In genomic region chr9:98726735-98727134, GRCh38 we compare ENCODE assay signal across 10 cellular contexts. TPM values are rescaled to one million over a fixed set of nuclear protein-coding genes. Genes with fewer than 3 reads are reported as not detected.
DNase-seq lines count a peak whose midpoint lies in the region; ATAC-seq and TF ChIP-seq lines count a peak whose summit lies in the region.
"Had no signal": no experiment of that assay in that cellular context is flagged by ENCODE, and none has a peak within 500 bp of the region (broad histone marks: within the 10 kb centered on the region; RNA-seq: fewer than 3 reads in every experiment).

No MANE protein-coding gene starts in this region.

- no peak overlapping the region for H2BK120ac ChIP-seq in trophoblast cell (ENCODE audit: insufficient read depth, low read length, poor library complexity)

- H3K4me1 Mint-ChIP-seq in MCF 10A (ENCODE audit: insufficient read depth, unreplicated experiment) = no peaks in the 10 kb centered on the region
- H3K4me1 Mint-ChIP-seq: CD4-positive, CD25-positive, alpha-beta regulatory T cell had no signal

- H3K4me1 ChIP-seq in heart left ventricle = peaks cover 0 to 14% (median 0%) of the 10 kb centered on the region in 12 donors
- peaks cover 0 to 5% of the 10 kb centered on the region in 2 donors for H3K4me1 ChIP-seq in right atrium auricular region
- H3K4me1 ChIP-seq in OCI-LY7 (ENCODE audit: insufficient read depth, low read length, poor library complexity, severe bottlenecking) = peaks cover 22% of the 10 kb centered on the region
- peaks cover 9% of the 10 kb centered on the region for H3K4me1 ChIP-seq in left ventricle myocardium inferior
- no peaks in the 10 kb centered on the region for H3K4me1 ChIP-seq in trophoblast cell (ENCODE audit: control insufficient read depth in 1 of 2, insufficient read depth in 2 of 2, low read length in 2 of 2)

- no peak overlapping the region for H3K27ac Mint-ChIP-seq in MCF 10A (ENCODE audit: low read depth, unreplicated experiment)
- H3K27ac Mint-ChIP-seq: CD4-positive, CD25-positive, alpha-beta regulatory T cell; stimulated activated naive CD8-positive, alpha-beta T cell treated with anti-CD3 and anti-CD28 coated beads, Interleukin-15, Interleukin-2, amounts not matched to agents 100 ng/mL and 50 ng/mL, for 24 hours had no signal

- CTCF ChIA-PET in OCI-LY7 (lab: Charles Lee; ENCODE audit: unreplicated experiment) (no interaction called here), MCF 10A (lab: Yijun Ruan, JAX) (interaction anchor here (0.6 kb wide), 1 partner anchor 20 kb away, joined by 3 read pairs; no protein-coding TSS in a partner anchor)

- H3K27ac ChIP-seq in heart left ventricle (peak overlapping the region in 2 of 12 donors; percentile 32 to 50), right atrium auricular region (no peak overlapping the region), OCI-LY7 (ENCODE audit: low read depth, low read length, poor library complexity, severe bottlenecking) (no peak overlapping the region), left ventricle myocardium inferior (replicated peaks) (peak overlapping the region; percentile 48), trophoblast cell (ENCODE audit: low read depth, low read length) (no peak overlapping the region)

- no peak overlapping the region for H4K8ac ChIP-seq in trophoblast cell (ENCODE audit: low read depth, low read length)

- no peak overlapping the region for H2BK5ac ChIP-seq in trophoblast cell (ENCODE audit: low read depth, low read length, poor library complexity)

- no peak for TF ChIP-seq POLR2A in heart left ventricle (IDR thresholded peaks at IDR 0.05)

- H3K18ac ChIP-seq in trophoblast cell (ENCODE audit: low read length) = no peak overlapping the region

- no peak overlapping the region for H3K4ac ChIP-seq in trophoblast cell (ENCODE audit: low read depth, low read length)

- POLR2A ChIA-PET in OCI-LY7 (lab: Charles Lee) (interaction anchor here (0.7 kb wide), 1 partner anchor 9 kb away, joined by 4 read pairs; no protein-coding TSS in a partner anchor), MCF 10A (lab: Yijun Ruan, JAX) (interaction anchor here (0.7 to 0.8 kb wide), 2 partner anchors 316 to 345 kb away, joined by 3 to 4 read pairs; no protein-coding TSS in a partner anchor)

- no peak overlapping the region for H4K12ac ChIP-seq in trophoblast cell (ENCODE audit: low read depth, low read length)

- H3K4me3 ChIP-seq in heart left ventricle (no peak overlapping the region), right atrium auricular region (no peak overlapping the region), OCI-LY7 (ENCODE audit: low read depth, low read length, poor library complexity, severe bottlenecking) (peak overlapping the region; percentile 0), left ventricle myocardium inferior (no peak overlapping the region), trophoblast cell (ENCODE audit: low read depth, low read length) (no peak overlapping the region)

- no TSS peak for BruUV-seq in OCI-LY7 (replicated peaks; lab: Mats Ljungman, UMichigan)
- no TSS peak for BruUV-seq in MCF 10A (replicated peaks; lab: Mats Ljungman, UMichigan)

- H3K79me2 ChIP-seq in OCI-LY7 (ENCODE audit: insufficient read depth, low read depth, low read length) = no peaks in the 10 kb centered on the region
- no peaks in the 10 kb centered on the region for H3K79me2 ChIP-seq in trophoblast cell (ENCODE audit: control insufficient read depth, insufficient read depth, low read length, poor library complexity)

- H4K91ac ChIP-seq in trophoblast cell (ENCODE audit: low read depth, low read length) = no peak overlapping the region

- H2AFZ ChIP-seq in OCI-LY7 (ENCODE audit: low read length) = peak overlapping the region; percentile 48; the same call in 1 of the 2 replicates
- H2AFZ ChIP-seq in trophoblast cell (ENCODE audit: insufficient read depth, low read length, poor library complexity) = no peak overlapping the region

- H3K9me3 ChIP-seq in heart left ventricle (peaks cover 0 to 11% (median 0%) of the 10 kb centered on the region in 12 donors), right atrium auricular region (peaks cover 0 to 5% of the 10 kb centered on the region in 2 donors), OCI-LY7 (ENCODE audit: low read length) (no peaks in the 10 kb centered on the region), left ventricle myocardium inferior (replicated peaks) (peaks cover 10% of the 10 kb centered on the region), trophoblast cell (ENCODE audit: insufficient read depth, low read depth, low read length) (peaks cover 2% of the 10 kb centered on the region)

- H3K27me3 ChIP-seq in heart left ventricle (peaks cover 0 to 28% (median 4%) of the 10 kb centered on the region in 9 donors), right atrium auricular region (no peaks in the 10 kb centered on the region), left ventricle myocardium inferior (ENCODE audit: low read depth) (peaks cover 56% of the 10 kb centered on the region), trophoblast cell (ENCODE audit: insufficient read depth, low read length) (no peaks in the 10 kb centered on the region)

- no peaks in the 10 kb centered on the region for H3K36me3 Mint-ChIP-seq in MCF 10A (ENCODE audit: insufficient read depth, unreplicated experiment)
- H3K36me3 Mint-ChIP-seq: CD4-positive, CD25-positive, alpha-beta regulatory T cell had no signal

- H3K36me3 ChIP-seq in heart left ventricle = no peaks in the 10 kb centered on the region
- no peaks in the 10 kb centered on the region for H3K36me3 ChIP-seq in right atrium auricular region
- no peaks in the 10 kb centered on the region for H3K36me3 ChIP-seq in OCI-LY7 (ENCODE audit: insufficient read depth, low read length)
- H3K36me3 ChIP-seq in left ventricle myocardium inferior = no peaks in the 10 kb centered on the region
- H3K36me3 ChIP-seq in trophoblast cell (ENCODE audit: control insufficient read depth in 1 of 2, insufficient read depth in 2 of 2, low read length in 2 of 2) = no peaks in the 10 kb centered on the region

- no peaks in the 10 kb centered on the region for H4K20me1 ChIP-seq in OCI-LY7 (ENCODE audit: insufficient read depth, low read length)

- peak in 2 of 5 donors; percentile 37 to 44 for DNase-seq in heart left ventricle
- no peak for DNase-seq in right atrium auricular region (ENCODE audit: low spot score)
- DNase-seq in OCI-LY7 (ENCODE audit: low spot score) = peak; percentile 70
- DNase-seq in left ventricle myocardium inferior = no peak
- no peak for DNase-seq in trophoblast cell
- DNase-seq in stimulated activated naive CD4-positive, alpha-beta T cell (lab: John Stamatoyannopoulos, UW) = no peak
- DNase-seq in MCF 10A (ENCODE audit: unreplicated experiment) = no peak
- DNase-seq in middle frontal gyrus (ENCODE audit: extremely low spot score, low spot score) = no peak
- DNase-seq: CD4-positive, CD25-positive, alpha-beta regulatory T cell had no signal

- peaks cover 58% of the 10 kb centered on the region for H3K27me3 Mint-ChIP-seq in MCF 10A (ENCODE audit: insufficient read depth, unreplicated experiment)

- H3K79me1 ChIP-seq in trophoblast cell (ENCODE audit: low read length) = no peaks in the 10 kb centered on the region

- H3K23ac ChIP-seq in trophoblast cell (ENCODE audit: low read length) = no peak overlapping the region

- H3K9me3 Mint-ChIP-seq in MCF 10A (ENCODE audit: unreplicated experiment) = no peaks in the 10 kb centered on the region

- H3K9ac ChIP-seq in trophoblast cell (ENCODE audit: low read length) = no peak overlapping the region

- H3K9me2 ChIP-seq in OCI-LY7 (ENCODE audit: insufficient read depth, low read length) = no peaks in the 10 kb centered on the region

- H2AK5ac ChIP-seq in trophoblast cell (ENCODE audit: low read length) = no peak overlapping the region

- WGBS in heart left ventricle, 4 donors = 49 to 57% (median 55%) methylated on average over 5 of the region's 5 CpGs
- no CpG with 5 or more reads among the region's 5 CpGs for WGBS in trophoblast cell (ENCODE audit: extremely low coverage, insufficient coverage, insufficient read length)

- no peak for TF ChIP-seq CTCF in heart left ventricle (IDR thresholded peaks at IDR 0.05)
- TF ChIP-seq CTCF in right atrium auricular region (IDR thresholded peaks at IDR 0.05) = no peak
- TF ChIP-seq CTCF in OCI-LY7 (conservative IDR thresholded peaks at IDR 0.05; ENCODE audit: low read length) = no peak
- no peak for TF ChIP-seq CTCF in left ventricle myocardium inferior (IDR thresholded peaks at IDR 0.05; ENCODE audit: borderline replicate concordance)
- TF ChIP-seq CTCF in MCF 10A (IDR thresholded peaks at IDR 0.05; ENCODE audit: unreplicated experiment) = no peak

- no peak overlapping the region for H2BK12ac ChIP-seq in trophoblast cell (ENCODE audit: low read length)

- peak in 3 of 4 donors; percentile 25 to 68 (median 27) for ATAC-seq in heart left ventricle

- intact Hi-C loops in heart left ventricle (cut with DNase I) = no loop called here
- intact Hi-C loops in OCI-LY7 (cut with micrococcal nuclease; ENCODE audit: unreplicated experiment) = no loop called here
- intact Hi-C loops in left ventricle myocardium inferior (cut with micrococcal nuclease) = no loop called here
- intact Hi-C loops in MCF 10A (cut with micrococcal nuclease) = no loop called here

- H3K14ac ChIP-seq in trophoblast cell (ENCODE audit: low read length) = no peak overlapping the region

- peak overlapping the region; percentile 52 for H3K4me2 ChIP-seq in OCI-LY7 (ENCODE audit: low read length)
- no peak overlapping the region for H3K4me2 ChIP-seq in trophoblast cell (ENCODE audit: low read length)

- H3K4me3 Mint-ChIP-seq in MCF 10A (ENCODE audit: unreplicated experiment) = no peak overlapping the region
- H3K4me3 Mint-ChIP-seq: CD4-positive, CD25-positive, alpha-beta regulatory T cell; stimulated activated naive CD8-positive, alpha-beta T cell treated with anti-CD3 and anti-CD28 coated beads, Interleukin-15, Interleukin-2, amounts not matched to agents 100 ng/mL and 50 ng/mL, for 24 hours had no signal

RNA-seq across cellular contexts. Expression of gene GABBR2, which starts 18.0 kb away (rescaled TPM):
- 1 to 10 TPM in 3 of 9 donors, under 1 TPM in 6; 0.16 to 3.4 (median 0.61) TPM for total RNA-seq in heart left ventricle
- polyA plus RNA-seq in heart left ventricle = under 1 TPM; 0.11 to 0.15 TPM
- total RNA-seq in right atrium auricular region = under 1 TPM in 1 of 2 donors, not detected in 1; 0.22 TPM
- total RNA-seq in OCI-LY7 (2014; rRNA removed; shearing (Covaris generic)) = not detected in 2 replicates
- not detected in 2 replicates for total RNA-seq in OCI-LY7 (2022)
- total RNA-seq in left ventricle myocardium inferior = 1.1 TPM
- polyA plus RNA-seq in trophoblast cell (2013) = 0.31 and 0.36 TPM in 2 replicates
- total RNA-seq in MCF 10A (2022) = not detected in 2 replicates
- total RNA-seq: CD4-positive, CD25-positive, alpha-beta regulatory T cell had no signal
- polyA plus RNA-seq: CD4-positive, CD25-positive, alpha-beta regulatory T cell had no signal
